Comparison of ENCODE assay signal across 14 cellular contexts in genomic region chr1:57109247-57109646, GRCh38.
DNase-seq lines count a peak whose midpoint lies in the region; ATAC-seq and TF ChIP-seq lines count a peak whose summit lies in the region.
"Had no signal": no experiment of that assay in that cellular context is flagged by ENCODE, and none has a peak within 500 bp of the region (broad histone marks: within the 10 kb centered on the region; RNA-seq: fewer than 3 reads in every experiment).

No MANE protein-coding gene starts in this region.

- no peak overlapping the region for H3K4me3 Mint-ChIP-seq in chondrocyte (ENCODE audit: unreplicated experiment)
- H3K4me3 Mint-ChIP-seq: CD8-positive, alpha-beta memory T cell had no signal

- 88% methylated on average over 1 of the region's 1 CpG for WGBS in prostate gland

- TF ChIP-seq CTCF in AG10803 (conservative IDR thresholded peaks at IDR 0.05; ENCODE audit: low read length) (no peak), chondrocyte (IDR thresholded peaks at IDR 0.05) (no peak), mucosa of descending colon (IDR thresholded peaks at IDR 0.05) (no peak), prostate gland (IDR thresholded peaks at IDR 0.05) (no peak)

- peaks cover 18% of the 10 kb centered on the region for H3K4me1 Mint-ChIP-seq in chondrocyte (ENCODE audit: low read depth)
- H3K4me1 Mint-ChIP-seq: CD8-positive, alpha-beta memory T cell had no signal

- TF ChIP-seq POLR2A in prostate gland (IDR thresholded peaks at IDR 0.05) = no peak

- H3K27ac Mint-ChIP-seq in chondrocyte (ENCODE audit: unreplicated experiment) = peak overlapping the region; percentile 15

- H3K36me3 ChIP-seq in mucosa of descending colon (ENCODE audit: low read depth) = no peaks in the 10 kb centered on the region
- no peaks in the 10 kb centered on the region for H3K36me3 ChIP-seq in prostate gland
- H3K36me3 ChIP-seq: BLaER1 had no signal

- no peaks in the 10 kb centered on the region for H3K36me3 Mint-ChIP-seq in chondrocyte (ENCODE audit: low read depth)
- H3K36me3 Mint-ChIP-seq: CD8-positive, alpha-beta memory T cell had no signal

- H3K27ac ChIP-seq in prostate gland = no peak overlapping the region
- H3K27ac ChIP-seq: BLaER1, GM23248 had no signal

- ATAC-seq in left lobe of liver = peak; percentile 23
- ATAC-seq in mucosa of descending colon = no peak
- ATAC-seq: HCT116 had no signal

- H3K4me3 ChIP-seq in AG10803 (ENCODE audit: low read length) = no peak overlapping the region
- no peak overlapping the region for H3K4me3 ChIP-seq in mucosa of descending colon
- no peak overlapping the region for H3K4me3 ChIP-seq in prostate gland
- H3K4me3 ChIP-seq: BLaER1, GM23248 had no signal

- DNase-seq in AG10803 (ENCODE audit: low read depth) = peak; percentile 65
- peak; percentile 26 for DNase-seq in GM03348 (ENCODE audit: low spot score)
- no peak for DNase-seq in chondrocyte (ENCODE audit: low spot score)
- no peak for DNase-seq in left lobe of liver (ENCODE audit: low spot score)
- DNase-seq in mucosa of descending colon = no peak
- no peak for DNase-seq in NAMALWA (ENCODE audit: low spot score)
- no peak for DNase-seq in prostate gland (ENCODE audit: low spot score)
- DNase-seq: AML-193; Caco-2; CD8-positive, alpha-beta memory T cell; DND-41; GM23248 had no signal

- no peaks in the 10 kb centered on the region for H3K27me3 Mint-ChIP-seq in chondrocyte (ENCODE audit: low read depth)

- H3K4me1 ChIP-seq in mucosa of descending colon (ENCODE audit: low read depth) = no peaks in the 10 kb centered on the region
- H3K4me1 ChIP-seq in prostate gland (replicated peaks) = no peaks in the 10 kb centered on the region
- H3K4me1 ChIP-seq: Caco-2 had no signal

- no peaks in the 10 kb centered on the region for H3K9me3 Mint-ChIP-seq in chondrocyte (ENCODE audit: low read depth)

- intact Hi-C loops in mucosa of descending colon (cut with DNase I, micrococcal nuclease) (no loop called here), prostate gland (cut with DNase I) (no loop called here)

- no peaks in the 10 kb centered on the region for H3K9me3 ChIP-seq in mucosa of descending colon
- H3K9me3 ChIP-seq in prostate gland = no peaks in the 10 kb centered on the region
- H3K9me3 ChIP-seq: BLaER1, Caco-2 had no signal

- H3K27me3 ChIP-seq in prostate gland (replicated peaks; ENCODE audit: insufficient read depth) = no peaks in the 10 kb centered on the region
- H3K27me3 ChIP-seq: BLaER1 had no signal

Comparison
In these comparisons a context has a peak if more than half of its experiments do, and no peak if none do; other contexts are left out.
1. DNase-seq: peak in AG10803 (single experiment) and GM03348 (single experiment); none in chondrocyte (single experiment), left lobe of liver (single experiment), mucosa of descending colon (0 of 3), NAMALWA (single experiment) and prostate gland (single experiment).